Comparison of ENCODE assay signal across 1 cellular context in genomic region chr12:110200124-110200417, GRCh38.
TF ChIP-seq lines count a peak whose summit lies in the region.

No MANE protein-coding gene starts in this region.

TF ChIP-seq in HEK293, 187 proteins besides CTCF, POLR2A, EP300 and RAD21 (continued from another document):
- peak; percentile 50; the same call in 1 of the 2 replicates for TF ChIP-seq ZNF558 (tag by site-specific recombination; IDR thresholded peaks at IDR 0.05)
